29 cellular contexts compared by ENCODE assay signal in the genomic region with DNA sequence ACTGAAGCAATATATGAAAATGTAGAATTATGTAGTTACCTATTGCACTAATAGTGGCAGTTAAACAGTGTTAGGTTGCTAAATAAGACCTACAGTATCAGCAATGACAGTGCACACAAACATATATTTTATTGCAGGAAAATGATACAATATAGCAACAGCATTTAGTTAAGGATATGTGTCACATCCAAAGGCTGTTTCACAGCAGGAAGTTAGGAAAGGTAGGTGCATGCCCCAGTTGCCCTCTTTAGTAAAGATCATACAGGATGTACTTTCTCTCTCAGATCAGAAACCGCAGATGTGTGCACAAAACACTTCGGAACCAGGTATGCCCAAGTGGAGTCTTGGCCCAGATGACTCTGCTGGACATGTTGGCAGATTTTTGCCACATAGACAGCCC. TPM values are rescaled to one million over a fixed set of nuclear protein-coding genes. Genes with fewer than 3 reads are reported as not detected.
"Had no signal": no experiment of that assay in that cellular context is flagged by ENCODE, and none has a peak within 500 bp of the region (broad histone marks: within the 10 kb centered on the region; RNA-seq: fewer than 3 reads in every experiment).

No MANE protein-coding gene starts in this region.

- FAIRE-seq: astrocyte, endometrium had no signal

- H3K4me3 Mint-ChIP-seq: activated CD4-positive, alpha-beta memory T cell treated with anti-CD3 and anti-CD28 coated beads for 36 hours; activated naive CD4-positive, alpha-beta T cell treated with anti-CD3 and anti-CD28 coated beads, Interleukin-2, amount 10 ng/mL, durations not matched to agents 7 days and 5 days; activated T-cell treated with anti-CD3 and anti-CD28 coated beads, Interleukin-2, amount 50 U/mL, for 24 hours; central memory CD8-positive, alpha-beta T cell; naive thymus-derived CD4-positive, alpha-beta T cell; stimulated activated naive B cell treated with anti-CD40 and anti-IgM and Interleukin-4, amounts not matched to agents 10 μg/mL and 1 μg/mL and 100 μg/mL, for 72 hours had no signal

- H3K9me3 Mint-ChIP-seq: activated CD4-positive, alpha-beta memory T cell treated with anti-CD3 and anti-CD28 coated beads for 36 hours; activated naive CD4-positive, alpha-beta T cell treated with anti-CD3 and anti-CD28 coated beads, Interleukin-2, amount 10 ng/mL, durations not matched to agents 7 days and 5 days; activated T-cell treated with anti-CD3 and anti-CD28 coated beads, Interleukin-2, amount 50 U/mL, for 24 hours; central memory CD8-positive, alpha-beta T cell had no signal

- H2AFZ ChIP-seq: parathyroid adenoma had no signal

- DNase-seq: activated CD4-positive, alpha-beta memory T cell treated with anti-CD3 and anti-CD28 coated beads for 36 hours; activated CD4-positive, alpha-beta T cell treated with anti-CD3 and anti-CD28 coated beads for 48 hours; activated CD8-positive, alpha-beta memory T cell treated with anti-CD3 and anti-CD28 coated beads, Interleukin-2, amount 50 U/mL, for 48 hours; activated gamma-delta T cell; activated naive CD4-positive, alpha-beta T cell treated with anti-CD3 and anti-CD28 coated beads, Interleukin-2, amount 10 ng/mL, durations not matched to agents 7 days and 5 days; activated T-cell treated with anti-CD3 and anti-CD28 coated beads, Interleukin-2, amount 50 U/mL, for 24 hours; amniotic stem cell; brain microvascular endothelial cell; dermis blood vessel endothelial cell; effector CD4-positive, alpha-beta T cell; erythroblast; gastrocnemius medialis; hippocampal formation; left ventricle myocardium inferior; naive thymus-derived CD4-positive, alpha-beta T cell; nucleus accumbens; stimulated activated CD4-positive, alpha-beta T cell treated with anti-CD3 and anti-CD28 coated beads, Interleukin-2, amount 100 ng/mL, for 24 hours; stimulated activated naive B cell treated with anti-CD40 and anti-IgM and Interleukin-4, amounts not matched to agents 10 μg/mL and 1 μg/mL and 100 μg/mL, for 72 hours; tibial artery had no signal

- H3K36me3 Mint-ChIP-seq: activated CD4-positive, alpha-beta memory T cell treated with anti-CD3 and anti-CD28 coated beads for 36 hours; activated naive CD4-positive, alpha-beta T cell treated with anti-CD3 and anti-CD28 coated beads, Interleukin-2, amount 10 ng/mL, durations not matched to agents 7 days and 5 days; naive thymus-derived CD4-positive, alpha-beta T cell; stimulated activated naive B cell treated with anti-CD40 and anti-IgM and Interleukin-4, amounts not matched to agents 10 μg/mL and 1 μg/mL and 100 μg/mL, for 72 hours had no signal

- H3K27me3 Mint-ChIP-seq: activated CD4-positive, alpha-beta memory T cell treated with anti-CD3 and anti-CD28 coated beads for 36 hours; activated naive CD4-positive, alpha-beta T cell treated with anti-CD3 and anti-CD28 coated beads, Interleukin-2, amount 10 ng/mL, durations not matched to agents 7 days and 5 days; central memory CD8-positive, alpha-beta T cell had no signal

- H3K79me2 ChIP-seq: parathyroid adenoma had no signal

- H3K9ac ChIP-seq: parathyroid adenoma had no signal

- H3K27ac ChIP-seq: brain microvascular endothelial cell, gastrocnemius medialis, left ventricle myocardium inferior, parathyroid adenoma, right atrium auricular region, suprapubic skin, tibial artery had no signal

- H3K27ac Mint-ChIP-seq: activated CD4-positive, alpha-beta memory T cell treated with anti-CD3 and anti-CD28 coated beads for 36 hours; activated naive CD4-positive, alpha-beta T cell treated with anti-CD3 and anti-CD28 coated beads, Interleukin-2, amount 10 ng/mL, durations not matched to agents 7 days and 5 days; activated T-cell treated with anti-CD3 and anti-CD28 coated beads, Interleukin-2, amount 50 U/mL, for 24 hours; naive thymus-derived CD4-positive, alpha-beta T cell; stimulated activated naive B cell treated with anti-CD40 and anti-IgM and Interleukin-4, amounts not matched to agents 10 μg/mL and 1 μg/mL and 100 μg/mL, for 72 hours had no signal

- H3K36me3 ChIP-seq: brain microvascular endothelial cell, gastrocnemius medialis, left ventricle myocardium inferior, right atrium auricular region, suprapubic skin, tibial artery had no signal

- H3K4me3 ChIP-seq: gastrocnemius medialis, left ventricle myocardium inferior, lung, right atrium auricular region, smooth muscle cell, suprapubic skin, tibial artery had no signal

- H3K27me3 ChIP-seq: brain microvascular endothelial cell, gastrocnemius medialis, right atrium auricular region, suprapubic skin, tibial artery had no signal

- H3K4me1 Mint-ChIP-seq: activated naive CD4-positive, alpha-beta T cell treated with anti-CD3 and anti-CD28 coated beads, Interleukin-2, amount 10 ng/mL, durations not matched to agents 7 days and 5 days; central memory CD8-positive, alpha-beta T cell; naive thymus-derived CD4-positive, alpha-beta T cell; stimulated activated naive B cell treated with anti-CD40 and anti-IgM and Interleukin-4, amounts not matched to agents 10 μg/mL and 1 μg/mL and 100 μg/mL, for 72 hours had no signal

- H3K9me3 ChIP-seq: gastrocnemius medialis, right atrium auricular region, suprapubic skin had no signal

- H3K4me1 ChIP-seq: gastrocnemius medialis, left ventricle myocardium inferior, parathyroid adenoma, right atrium auricular region, suprapubic skin, tibial artery had no signal

RNA-seq across cellular contexts. Expression of a gene that starts 39.6 kb away (rescaled TPM):
- total RNA-seq: activated CD4-positive, alpha-beta memory T cell treated with anti-CD3 and anti-CD28 coated beads for 36 hours; dermis blood vessel endothelial cell; left ventricle myocardium inferior; naive thymus-derived CD4-positive, alpha-beta T cell; pulmonary artery endothelial cell; T-helper 1 cell treated with Interleukin-12 subunit alpha and Interleukin-12 subunit beta and Interleukin-4 antibody, amounts not matched to agents 30 ng/mL and 1 ng/mL, for 36 hours had no signal
- polyA plus RNA-seq: naive thymus-derived CD4-positive, alpha-beta T cell had no signal
